In genomic region chr11:94792453-94792852, GRCh38 we compare ENCODE assay signal across 1 cellular context.
TF ChIP-seq lines count a peak whose summit lies in the region.

No MANE protein-coding gene starts in this region.

TF ChIP-seq in Ishikawa, 13 proteins besides CTCF, POLR2A, EP300 and RAD21 (continued from another document):
- peak; percentile 61 for TF ChIP-seq REST (IDR thresholded peaks at IDR 0.05; ENCODE audit: low read depth)
TF ChIP-seq in Ishikawa: peak in this region for 1.
